In genomic region chr15:91099616-91100560, GRCh38 we compare ENCODE assay signal across 8 cellular contexts. TPM values are rescaled to one million over a fixed set of nuclear protein-coding genes. Genes with fewer than 3 reads are reported as not detected.
DNase-seq lines count a peak whose midpoint lies in the region; ATAC-seq and TF ChIP-seq lines count a peak whose summit lies in the region.

TSS of gene SV2B (plus strand) at chr15:91100257. CDS start at chr15:91226264, 126,007 bp downstream.

- in situ Hi-C loops in GM13977 (cut with MboI; ENCODE audit: low pct_unique_long_range_greater_than_20kb, low sequenced_read_pairs, unreplicated experiment): no loop called here
- in situ Hi-C loops in SK-MEL-5 (cut with HindIII; ENCODE audit: low pct_unique_long_range_greater_than_20kb, low sequenced_read_pairs): no loop called here
- in situ Hi-C loops in gastrocnemius medialis (cut with MboI; ENCODE audit: low sequenced_read_pairs in 4 of 4): no loop called here

- intact Hi-C loops in gastrocnemius medialis (cut with DNase I; ENCODE audit: low total_unique reads): no loop called here

- no peak for TF ChIP-seq POLR2A in gastrocnemius medialis (IDR thresholded peaks at IDR 0.05)

- ATAC-seq in HG03064 (IDR thresholded peaks at IDR 0.05; ENCODE audit: low read depth, unreplicated experiment): peak; percentile 64
- peak in 1 of 2 donors; percentile 25 for ATAC-seq in gastrocnemius medialis

- peaks cover 0 to 10% of the 10 kb centered on the region in 2 donors for H3K4me1 ChIP-seq in gastrocnemius medialis

- H3K27ac ChIP-seq in gastrocnemius medialis: peak within 1 kb of the TSS in 2 of 4 donors; percentile 22 to 26

- peak within 1 kb of the TSS; percentile 38 to 79 (median 62) for H3K4me3 ChIP-seq in gastrocnemius medialis

- H3K36me3 ChIP-seq in gastrocnemius medialis: no peaks in the 10 kb centered on the region

- peak; percentile 71 for DNase-seq in GM13977 (ENCODE audit: low spot score)
- peak; percentile 33 for DNase-seq in SK-MEL-5 (ENCODE audit: low read depth, low spot score)
- peak in 35 of 56 donors; percentile 4 to 74 (median 38) for DNase-seq in amygdala (lab: John Stamatoyannopoulos, UW)
- peak; percentile 28 for DNase-seq in iPS DF 19.7 (ENCODE audit: low read depth, low spot score)
- no peak for DNase-seq in gastrocnemius medialis
- DNase-seq in NCI-H1436 treated with DMSO at 0.1 percent for 48 hours (lab: John Stamatoyannopoulos, UW): no peak
- DNase-seq in ureter (ENCODE audit: low spot score): no peak

- peaks cover 31 to 45% (median 43%) of the 10 kb centered on the region in 3 donors for H3K27me3 ChIP-seq in gastrocnemius medialis

- H3K9me3 ChIP-seq in gastrocnemius medialis: no peaks in the 10 kb centered on the region

- TF ChIP-seq CTCF in GM13977 (IDR thresholded peaks at IDR 0.05; ENCODE audit: extremely low read depth, insufficient read depth, missing control alignments) (peak; percentile 49), gastrocnemius medialis (IDR thresholded peaks at IDR 0.05 in 4 of 5, conservative IDR thresholded peaks at IDR 0.05 in 1 of 5) (peak in 1 of 5 experiments; percentile 9)

RNA-seq across cellular contexts. Expression of gene SV2B, which starts in this region (rescaled TPM):
- 0.11 and 0.18 TPM in 2 replicates for total RNA-seq in SK-MEL-5 (2014; rRNA removed; shearing (Covaris generic))
- polyA plus RNA-seq in SK-MEL-5 (2015; cell fraction: cytosol; rRNA removed): 0.01 and 0.28 TPM in 2 replicates
- not detected in 2 replicates for polyA plus RNA-seq in SK-MEL-5 (2015; cell fraction: nucleus; rRNA removed)
- total RNA-seq in gastrocnemius medialis (under 1 TPM; 0.36 to 0.89 (median 0.67) TPM), ureter (2.3 TPM)

Comparison
In these comparisons a context has a peak if more than half of its experiments do, and no peak if none do; other contexts are left out.
1. Peak in DNase-seq in SK-MEL-5; RNA of the gene not detected or under 1 TPM.
2. DNase-seq: peak in GM13977 (single experiment), amygdala (35 of 56) and iPS DF 19.7 (single experiment); none in gastrocnemius medialis (0 of 2), NCI-H1436 treated with DMSO at 0.1 percent for 48 hours (single experiment) and ureter (single experiment).